10 cellular contexts compared by ENCODE assay signal in genomic region chr10:32954080-32954479, GRCh38. TPM values are rescaled to one million over a fixed set of nuclear protein-coding genes. Genes with fewer than 3 reads are reported as not detected.
DNase-seq lines count a peak whose midpoint lies in the region; ATAC-seq and TF ChIP-seq lines count a peak whose summit lies in the region.
"Had no signal": no experiment of that assay in that cellular context is flagged by ENCODE, and none has a peak within 500 bp of the region (broad histone marks: within the 10 kb centered on the region; RNA-seq: fewer than 3 reads in every experiment).

No MANE protein-coding gene starts in this region.

- no peak overlapping the region for H2AFZ ChIP-seq in OCI-LY7 (ENCODE audit: low read length)
- no peak overlapping the region for H2AFZ ChIP-seq in osteoblast (ENCODE audit: low read length)

- H3K4me3 ChIP-seq in OCI-LY7 (ENCODE audit: low read depth, low read length, poor library complexity, severe bottlenecking) = peak overlapping the region; percentile 94
- H3K4me3 ChIP-seq in endocrine pancreas (ENCODE audit: control insufficient read depth, insufficient read depth, low read length) = peak overlapping the region; percentile 98
- H3K4me3 ChIP-seq in osteoblast (ENCODE audit: insufficient read depth, low read length) = peak overlapping the region; percentile 95

- BruUV-seq in Calu3 (replicated peaks; lab: Mats Ljungman, UMichigan) (no TSS peak), OCI-LY7 (replicated peaks; lab: Mats Ljungman, UMichigan) (no TSS peak)

- peaks cover 43% of the 10 kb centered on the region for H3K4me1 Mint-ChIP-seq in Calu3 (ENCODE audit: low read depth, unreplicated experiment)

- H3K36me3 Mint-ChIP-seq in Calu3 (ENCODE audit: insufficient read depth, unreplicated experiment) = peaks cover 96% of the 10 kb centered on the region

- POLR2A ChIA-PET in OCI-LY7 (lab: Charles Lee) = interaction anchor here (0.9 to 7.0 kb wide), 9 partner anchors 8 to 161 kb away, joined by 3 to 68 read pairs (median 5); no protein-coding TSS in a partner anchor

- H3K9me3 Mint-ChIP-seq in Calu3 (ENCODE audit: low read depth, unreplicated experiment) = no peaks in the 10 kb centered on the region

- H3K27me3 ChIP-seq in endocrine pancreas (ENCODE audit: control insufficient read depth, insufficient read depth, low read length) = no peaks in the 10 kb centered on the region
- no peaks in the 10 kb centered on the region for H3K27me3 ChIP-seq in osteoblast (ENCODE audit: insufficient read depth, low read length)

- peak overlapping the region; percentile 64 for H3K27ac ChIP-seq in OCI-LY7 (ENCODE audit: low read depth, low read length, poor library complexity, severe bottlenecking)
- peak overlapping the region; percentile 98 for H3K27ac ChIP-seq in osteoblast (ENCODE audit: low read depth, low read length)
- H3K27ac ChIP-seq: KMS-11 had no signal

- H3K4me2 ChIP-seq in OCI-LY7 (ENCODE audit: low read length) = peak overlapping the region; percentile 85
- peak overlapping the region; percentile 93 for H3K4me2 ChIP-seq in osteoblast (ENCODE audit: insufficient read depth, low read length)
- H3K4me2 ChIP-seq: KMS-11 had no signal

- DNase-seq in Calu3 (no peak), OCI-LY7 (ENCODE audit: low spot score) (no peak), osteoblast (ENCODE audit: insufficient read length, low spot score, missing footprints) (no peak), cerebellar cortex (ENCODE audit: low spot score) (no peak)
- no peak for DNase-seq in activated CD4-positive, alpha-beta T cell treated with anti-CD3 and anti-CD28 coated beads for 48 hours
- DNase-seq in stimulated activated CD4-positive, alpha-beta T cell treated with anti-CD3 and anti-CD28 coated beads, Interleukin-4, amount 100 ng/mL, for 24 hours = no peak
- DNase-seq: activated naive CD4-positive, alpha-beta T cell treated with anti-CD3 and anti-CD28 coated beads, Interleukin-2, amount 50 U/mL, for 16 hours had no signal

- peak overlapping the region; percentile 97 for H3K27ac Mint-ChIP-seq in Calu3 (ENCODE audit: unreplicated experiment)

- peaks cover 63% of the 10 kb centered on the region for H3K36me3 ChIP-seq in OCI-LY7 (ENCODE audit: insufficient read depth, low read length)
- no peaks in the 10 kb centered on the region for H3K36me3 ChIP-seq in endocrine pancreas (ENCODE audit: control insufficient read depth, insufficient read depth, low read length)
- peaks cover 15% of the 10 kb centered on the region for H3K36me3 ChIP-seq in osteoblast (ENCODE audit: insufficient read depth, low read length)

- peak overlapping the region; percentile 98 for H3K4me3 Mint-ChIP-seq in Calu3 (ENCODE audit: low read depth, unreplicated experiment)

- H3K4me1 ChIP-seq in OCI-LY7 (ENCODE audit: insufficient read depth, low read length, poor library complexity, severe bottlenecking) (peaks cover 63% of the 10 kb centered on the region), endocrine pancreas (ENCODE audit: control insufficient read depth, insufficient read depth, low read length) (peaks cover 23% of the 10 kb centered on the region), osteoblast (ENCODE audit: insufficient read depth, low read length) (peaks cover 59% of the 10 kb centered on the region)

- intact Hi-C loops in Calu3 (cut with micrococcal nuclease; ENCODE audit: unreplicated experiment) (no loop called here), OCI-LY7 (cut with micrococcal nuclease; ENCODE audit: unreplicated experiment) (no loop called here)

- H3K79me2 ChIP-seq in OCI-LY7 (ENCODE audit: insufficient read depth, low read depth, low read length) (peaks cover 95% of the 10 kb centered on the region), osteoblast (ENCODE audit: insufficient read depth, low read length) (peaks cover 95% of the 10 kb centered on the region)

- H4K20me1 ChIP-seq in OCI-LY7 (ENCODE audit: insufficient read depth, low read length) (peaks cover 51% of the 10 kb centered on the region), osteoblast (ENCODE audit: insufficient read depth, low read length) (peaks cover 76% of the 10 kb centered on the region)

- no peak for ATAC-seq in HG03196 (IDR thresholded peaks at IDR 0.05; ENCODE audit: unreplicated experiment)

- H3K9me3 ChIP-seq in OCI-LY7 (ENCODE audit: low read length) (no peaks in the 10 kb centered on the region), endocrine pancreas (ENCODE audit: control insufficient read depth, low read length) (no peaks in the 10 kb centered on the region), osteoblast (ENCODE audit: low read depth, low read length) (no peaks in the 10 kb centered on the region)

- CTCF ChIA-PET in Calu3 (lab: Charles Lee) (interaction anchor here (0.9 to 2.3 kb wide), 5 partner anchors 10 to 55 kb away, joined by 3 to 7 read pairs (median 4); no protein-coding TSS in a partner anchor), OCI-LY7 (lab: Charles Lee; ENCODE audit: unreplicated experiment) (no interaction called here)

- peak overlapping the region; percentile 22 for H3K9ac ChIP-seq in endocrine pancreas (ENCODE audit: control insufficient read depth, insufficient read depth, low read length)
- H3K9ac ChIP-seq: KMS-11 had no signal

- TF ChIP-seq CTCF in Calu3 (IDR thresholded peaks at IDR 0.05; ENCODE audit: unreplicated experiment) (no peak), OCI-LY7 (conservative IDR thresholded peaks at IDR 0.05; ENCODE audit: low read length) (peak; percentile 65), osteoblast (IDR thresholded peaks at IDR 0.05; ENCODE audit: extremely low read depth, low read depth, low read length) (no peak)

- H3K9me2 ChIP-seq in OCI-LY7 (ENCODE audit: insufficient read depth, low read length) = no peaks in the 10 kb centered on the region

- H3K27me3 Mint-ChIP-seq in Calu3 (ENCODE audit: unreplicated experiment) = no peaks in the 10 kb centered on the region

RNA-seq across cellular contexts. Expression of gene ITGB1, which starts 4.0 kb away (rescaled TPM):
- total RNA-seq in Calu3 (2022) = 1,388 and 1,455 TPM in 2 replicates
- total RNA-seq in OCI-LY7 (2014; rRNA removed; shearing (Covaris generic)) = 165 and 179 TPM in 2 replicates
- 167 and 199 TPM in 2 replicates for total RNA-seq in OCI-LY7 (2022)
- 1,572 and 1,742 TPM in 2 replicates for total RNA-seq in osteoblast
